ENCODE assay signal across 1 cellular context in the genomic region with DNA sequence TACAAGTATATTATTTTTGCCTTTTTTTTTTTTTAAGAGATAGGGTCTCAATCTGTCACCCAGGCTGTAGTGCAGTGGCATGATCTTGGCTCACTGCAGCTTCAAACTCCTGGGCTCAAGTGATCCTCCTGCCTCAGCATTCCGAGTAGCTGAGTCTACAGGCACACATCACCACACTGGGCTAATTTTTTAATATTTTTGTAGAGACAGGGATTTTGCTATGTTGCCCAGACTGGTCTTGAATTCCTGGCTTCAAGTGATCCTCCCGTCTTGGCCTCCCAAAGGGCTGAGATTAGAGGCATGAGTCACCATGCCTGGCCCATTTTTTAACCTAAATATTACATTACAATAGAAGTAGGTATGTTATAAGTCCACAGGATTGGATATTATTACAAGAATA.
A peak's percentile ranks its signal among the peaks of the same experiment; 100 is the strongest.
TF ChIP-seq lines count a peak whose summit lies in the region.

No MANE protein-coding gene starts in this region.

TF ChIP-seq in K562, 482 proteins besides CTCF, POLR2A, EP300 and RAD21:
- no peak for TF ChIP-seq ZNF445 (CRISPR knock-in tag; IDR thresholded peaks at IDR 0.05; ENCODE audit: low read depth)
- TF ChIP-seq FOSL1 (tag; conservative IDR thresholded peaks at IDR 0.05) = 0 out of 2 replicates have a peak, but pooled peaks have one; percentile 16
